Comparison of ENCODE assay signal across 9 cellular contexts in the genomic region with DNA sequence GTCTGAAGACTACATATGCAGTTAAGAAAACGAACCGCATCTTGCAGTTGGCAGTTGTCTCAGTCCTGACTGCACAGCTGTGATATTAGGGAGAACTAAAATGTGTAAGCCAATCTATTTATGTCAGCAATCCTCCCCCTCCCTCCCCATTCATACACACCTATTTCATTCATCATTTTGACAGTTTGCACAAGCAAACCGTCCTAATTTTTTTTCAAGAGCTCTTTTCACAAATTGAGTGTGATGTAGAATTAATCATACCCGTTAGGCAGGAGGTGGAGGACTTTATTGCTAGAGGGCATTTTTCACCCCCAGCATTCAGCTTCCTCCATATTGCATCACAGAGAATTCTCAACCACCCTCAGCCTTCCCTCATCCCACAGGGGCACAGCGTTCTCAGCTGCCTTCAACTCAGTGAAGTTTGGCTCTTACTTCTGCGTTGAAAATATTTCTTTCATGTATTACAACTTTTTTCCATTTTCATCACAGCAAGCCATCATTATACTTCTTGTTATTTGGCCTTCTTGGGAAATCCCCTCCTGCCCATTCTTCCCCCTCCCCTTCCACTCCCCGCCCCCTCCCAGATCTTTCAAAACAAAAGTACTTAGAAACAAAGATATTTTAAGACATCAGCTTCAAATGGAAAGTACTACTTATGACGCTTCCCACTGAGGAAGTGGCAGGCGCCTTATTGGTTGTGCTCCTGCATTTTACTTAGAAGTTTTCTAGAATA. TPM values are rescaled to one million over a fixed set of nuclear protein-coding genes. Genes with fewer than 3 reads are reported as not detected.
DNase-seq lines count a peak whose midpoint lies in the region; ATAC-seq, FAIRE-seq and TF ChIP-seq lines count a peak whose summit lies in the region.
"Had no signal": no experiment of that assay in that cellular context is flagged by ENCODE, and none has a peak within 500 bp of the region (broad histone marks: within the 10 kb centered on the region; RNA-seq: fewer than 3 reads in every experiment).

No MANE protein-coding gene starts in this region.

- ATAC-seq in GM19372 (IDR thresholded peaks at IDR 0.05; ENCODE audit: low read depth, unreplicated experiment) = peak; percentile 63
- ATAC-seq in GM12878 = peak; percentile 85

- TF ChIP-seq POLR2A in GM12878 (IDR thresholded peaks at IDR 0.05; ENCODE audit: low read depth, low read length) = no peak

- in situ Hi-C loops in GM12878 (cut with MboI) = no loop called here

- H3K27ac ChIP-seq in HL-60 (replicated peaks) (peak overlapping the region; percentile 55), GM12878 (ENCODE audit: control insufficient read depth, insufficient read depth) (peak overlapping the region; percentile 79), muscle layer of duodenum (ENCODE audit: low read length) (peak overlapping the region; percentile 30), subcutaneous abdominal adipose tissue (ENCODE audit: low read depth, low read length) (peak overlapping the region; percentile 2)

- POLR2A ChIA-PET in AG04449 (lab: Yijun Ruan, JAX) = no interaction called here
- POLR2A ChIA-PET in GM12878 (lab: Charles Lee) = interaction anchor here (0.6 to 2.0 kb wide), 6 partner anchors 66 to 1308 kb away, joined by 3 to 6 read pairs (median 4); no protein-coding TSS in a partner anchor

- no peaks in the 10 kb centered on the region for H4K20me1 ChIP-seq in GM12878 (ENCODE audit: control insufficient read depth, insufficient read depth)

- H3K9me3 ChIP-seq in GM12878 (replicated peaks; ENCODE audit: control insufficient read depth, insufficient read depth, low read length) (no peaks in the 10 kb centered on the region; the same call in 2 of the 3 replicates), muscle layer of duodenum (ENCODE audit: control insufficient read depth in 1 of 2, low read length in 2 of 2) (no peaks in the 10 kb centered on the region), subcutaneous abdominal adipose tissue (ENCODE audit: control insufficient read depth in 5 of 5, low read length in 5 of 5) (no peaks in the 10 kb centered on the region)

- H3K9ac ChIP-seq in GM12878 (ENCODE audit: control insufficient read depth, insufficient read depth, low read length) = peak overlapping the region; percentile 46
- H3K9ac ChIP-seq in subcutaneous abdominal adipose tissue (ENCODE audit: low read length in 5 of 5) = no peak overlapping the region

- no peaks in the 10 kb centered on the region for H3K36me3 ChIP-seq in GM12878 (ENCODE audit: control insufficient read depth in 2 of 2, insufficient read depth in 2 of 2, low read length in 1 of 2)
- no peaks in the 10 kb centered on the region for H3K36me3 ChIP-seq in muscle layer of duodenum (ENCODE audit: control insufficient read depth in 1 of 2, insufficient read depth in 2 of 2, low read length in 2 of 2)
- no peaks in the 10 kb centered on the region for H3K36me3 ChIP-seq in subcutaneous abdominal adipose tissue (ENCODE audit: control insufficient read depth in 5 of 5, insufficient read depth in 5 of 5, low read length in 5 of 5)

- H3K4me3 ChIP-seq in AG04449 (ENCODE audit: low read depth, low read length) = no peak overlapping the region
- peak overlapping the region; percentile 1 for H3K4me3 ChIP-seq in HL-60 (replicated peaks; ENCODE audit: insufficient read depth, low read length)
- peak overlapping the region; percentile 37 for H3K4me3 ChIP-seq in GM12878
- H3K4me3 ChIP-seq in muscle layer of duodenum (ENCODE audit: low read depth in 1 of 2, low read length in 2 of 2) = peak overlapping the region; percentile 25 to 46
- H3K4me3 ChIP-seq in subcutaneous abdominal adipose tissue (ENCODE audit: low read depth in 1 of 5, low read length in 5 of 5) = peak overlapping the region; percentile 8 to 47 (median 38)

- no peak for TF ChIP-seq RAD21 in GM12878 (IDR thresholded peaks at IDR 0.05; ENCODE audit: insufficient read depth, low read depth, low read length)

- peak; percentile 59 for FAIRE-seq in GM12878 (lab: Jason Lieb, UNC)

- H3K4me1 ChIP-seq in GM12878 (ENCODE audit: control insufficient read depth, insufficient read depth, low read length) = peaks cover 29% of the 10 kb centered on the region
- peaks cover 5 to 17% of the 10 kb centered on the region in 2 donors for H3K4me1 ChIP-seq in muscle layer of duodenum (ENCODE audit: control insufficient read depth in 1 of 2, insufficient read depth in 2 of 2, low read length in 2 of 2)
- peaks cover 0 to 15% (median 13%) of the 10 kb centered on the region in 5 donors for H3K4me1 ChIP-seq in subcutaneous abdominal adipose tissue (ENCODE audit: control insufficient read depth in 5 of 5, insufficient read depth in 5 of 5, low read length in 5 of 5)

- no peaks in the 10 kb centered on the region for H3K79me2 ChIP-seq in GM12878 (ENCODE audit: control insufficient read depth, insufficient read depth, low read length)

- H2AFZ ChIP-seq in GM12878 (ENCODE audit: control insufficient read depth, low read depth, low read length) = peak overlapping the region; percentile 41

- under 1% methylated on average over 8 of the region's 9 CpGs for WGBS in GM12878 (ENCODE audit: insufficient coverage, insufficient replicate concordance, low lambda C conversion rate, missing lambda C conversion rate)

- no peak for TF ChIP-seq CTCF in AG04449 (IDR thresholded peaks at IDR 0.05; ENCODE audit: insufficient read depth, low read length, missing control alignments)
- no peak for TF ChIP-seq CTCF in HL-60 (IDR thresholded peaks at IDR 0.05; ENCODE audit: insufficient read depth, low read length)
- no peak for TF ChIP-seq CTCF in GM12878 (IDR thresholded peaks at IDR 0.05 in 2 of 3, conservative IDR thresholded peaks at IDR 0.05 in 1 of 3; ENCODE audit: control insufficient read depth in 2 of 3, extremely low read depth in 1 of 3, insufficient read depth in 1 of 3, low read depth in 3 of 3, low read length in 3 of 3)

- intact Hi-C loops in GM12878 (cut with micrococcal nuclease; ENCODE audit: unreplicated experiment) = loop anchor here (1.0 to 10.0 kb wide), 3 partner anchors 67 to 467 kb away; no protein-coding TSS in a partner anchor

- BruUV-seq in GM12878 (replicated peaks; lab: Mats Ljungman, UMichigan) = TSS peak; percentile 70

- RAD21 ChIA-PET in GM12878 (lab: Charles Lee; ENCODE audit: unreplicated experiment) = interaction anchor here (0.6 to 1.8 kb wide), 11 partner anchors 12 to 1362 kb away, joined by 3 to 11 read pairs (median 3); no protein-coding TSS in a partner anchor

- TF ChIP-seq EP300 in GM12878 (IDR thresholded peaks at IDR 0.05; ENCODE audit: borderline replicate concordance in 1 of 2, control insufficient read depth in 1 of 2, low read depth in 2 of 2, low read length in 2 of 2) = no peak; a peak in 1 of 4 replicates

- no peaks in the 10 kb centered on the region for H3K27me3 ChIP-seq in HL-60 (ENCODE audit: insufficient read depth, poor library complexity, severe bottlenecking)
- no peaks in the 10 kb centered on the region for H3K27me3 ChIP-seq in GM12878 (replicated peaks in 1 of 2; ENCODE audit: control insufficient read depth in 2 of 2, insufficient read depth in 2 of 2, low read length in 1 of 2)
- no peaks in the 10 kb centered on the region for H3K27me3 ChIP-seq in muscle layer of duodenum (ENCODE audit: low read depth, low read length)
- peaks cover 0 to 2% (median 0%) of the 10 kb centered on the region in 5 donors for H3K27me3 ChIP-seq in subcutaneous abdominal adipose tissue (ENCODE audit: control insufficient read depth in 5 of 5, insufficient read depth in 4 of 5, low read length in 5 of 5)

- H3K4me2 ChIP-seq in GM12878 (ENCODE audit: control insufficient read depth, insufficient read depth) = peak overlapping the region; percentile 77

- CTCF ChIA-PET in AG04449 (lab: Yijun Ruan, JAX) (interaction anchor here (0.8 to 1.1 kb wide), 2 partner anchors 10 to 18 kb away, joined by 3 read pairs; no protein-coding TSS in a partner anchor), GM12878 (lab: Yijun Ruan, JAX) (interaction anchor here (0.6 to 2.0 kb wide), 9 partner anchors 8 to 1627 kb away, joined by 3 to 7 read pairs (median 3); no protein-coding TSS in a partner anchor)

- peak; percentile 31 for DNase-seq in AG04449 (ENCODE audit: low read depth, low spot score)
- DNase-seq in HL-60 (ENCODE audit: low read depth in 1 of 2, low spot score in 1 of 2) = peak; percentile 29 to 50
- peak in 4 of 5 experiments; percentile 24 to 84 (median 43) for DNase-seq in T-helper 2 cell
- DNase-seq in GM12878 (ENCODE audit: low read depth, low spot score) = peak; percentile 68
- DNase-seq in DMS153 treated with DMSO at 0.1 percent for 48 hours (lab: John Stamatoyannopoulos, UW; ENCODE audit: unreplicated experiment) = no peak

- SMC1A ChIA-PET in GM12878 (lab: Charles Lee; ENCODE audit: uncharacterized antibody, unreplicated experiment) = interaction anchor here (0.6 to 3.1 kb wide), 24 partner anchors 8 to 527 kb away, joined by 3 to 23 read pairs (median 4); no protein-coding TSS in a partner anchor

TF ChIP-seq in GM12878, 131 proteins besides CTCF, POLR2A, EP300 and RAD21 (continues in another document):
- peak; percentile 41; the same call in 1 of the 2 replicates for TF ChIP-seq ASH2L (IDR thresholded peaks at IDR 0.05; ENCODE audit: borderline replicate concordance, low read depth)
- TF ChIP-seq JUNB (IDR thresholded peaks at IDR 0.05) = 0 out of 2 replicates have a peak, but pooled peaks have one; percentile 4
- TF ChIP-seq, protein P1, sequence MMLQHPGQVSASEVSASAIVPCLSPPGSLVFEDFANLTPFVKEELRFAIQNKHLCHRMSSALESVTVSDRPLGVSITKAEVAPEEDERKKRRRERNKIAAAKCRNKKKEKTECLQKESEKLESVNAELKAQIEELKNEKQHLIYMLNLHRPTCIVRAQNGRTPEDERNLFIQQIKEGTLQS (IDR thresholded peaks at IDR 0.05; ENCODE audit: borderline replicate concordance, extremely low read depth, low read depth, low read length) = no peak
- TF ChIP-seq MEF2B (IDR thresholded peaks at IDR 0.05; ENCODE audit: partially characterized antibody, poor library complexity, severe bottlenecking) = peak; percentile 67

RNA-seq across cellular contexts. Expression of a gene that starts 37.5 kb away (rescaled TPM):
- not detected in 2 replicates for total RNA-seq in GM12878 (2013; cell fraction: nucleolus; rRNA removed)
- total RNA-seq in GM12878 (2014; rRNA removed) (not detected in 2 replicates), GM12878 (2014; rRNA removed; fragmentation: Illumina TruSeq; extraction: Trizol) (not detected in 2 replicates), GM12878 (2021) (not detected in 2 replicates)
- not detected for polyA plus RNA-seq in GM12878 (2011; ENCODE audit: low read depth)
- polyA plus RNA-seq in GM12878 (2011; rRNA removed) (not detected in 2 replicates), GM12878 (2014; fragmentation: Illumina TruSeq; extraction: Trizol) (not detected in 2 replicates), GM12878 (2014; fragmentation: Nextera tagmentation; extraction: Ambion mirVana) (not detected), GM12878 (2014; rRNA removed) (not detected in 2 replicates), GM12878 (2016; fragmentation: Nextera tagmentation; extraction: Ambion mirVana) (not detected)
- not detected in 2 replicates for polyA plus RNA-seq in GM12878 (2011; cell fraction: cytosol; rRNA removed)
- not detected in 2 replicates for polyA plus RNA-seq in GM12878 (2011; cell fraction: nucleus; rRNA removed)
- 0.07 TPM in 1 of 2 replicates, not detected in the other for polyA plus RNA-seq in GM12878 (2012)
- polyA minus RNA-seq in GM12878 (2011; rRNA and poly(A)+ RNA removed) = not detected in 2 replicates
- not detected in 2 replicates for polyA minus RNA-seq in GM12878 (2011; cell fraction: cytosol; rRNA and poly(A)+ RNA removed)
- polyA minus RNA-seq in GM12878 (2011; cell fraction: nucleus; rRNA and poly(A)+ RNA removed) = not detected in 2 replicates
- total RNA-seq: neural crest cell had no signal

Comparison
In these comparisons a context has a peak if more than half of its experiments do, and no peak if none do; other contexts are left out.
1. H3K27ac ChIP-seq: peak in every context shown above with its lines; median percentile 79 in GM12878; 55 in HL-60; 30 in muscle layer of duodenum; 2 in subcutaneous abdominal adipose tissue.